In genomic region chr4:137376312-137376711, GRCh38 we compare ENCODE assay signal across 19 cellular contexts.
A peak's percentile ranks its signal among the peaks of the same experiment; 100 is the strongest.
DNase-seq lines count a peak whose midpoint lies in the region; ATAC-seq, FAIRE-seq and TF ChIP-seq lines count a peak whose summit lies in the region.
"Had no signal": no experiment of that assay in that cellular context is flagged by ENCODE, and none has a peak within 500 bp of the region (broad histone marks: within the 10 kb centered on the region; RNA-seq: fewer than 3 reads in every experiment).

No MANE protein-coding gene starts in this region.

- H3K9me3 Mint-ChIP-seq in astrocyte (ENCODE audit: unreplicated experiment): no peaks in the 10 kb centered on the region
- H3K9me3 Mint-ChIP-seq: HFFc6 had no signal

- DNase-seq in GM23248 (no peak), astrocyte (ENCODE audit: low read depth) (no peak), mesenchymal stem cell (no peak), sigmoid colon (no peak), MG63 (no peak), ascending aorta (ENCODE audit: low spot score in 2 of 2) (no peak), GM12891 (ENCODE audit: insufficient read length, low spot score) (no peak)
- DNase-seq: 8988T; CD4-positive, alpha-beta memory T cell; DMS153; DMS79; GDM1; GOT3; H7; HFFc6 had no signal

- no peak for TF ChIP-seq EP300 in sigmoid colon (IDR thresholded peaks at IDR 0.05)

- H3K27me3 ChIP-seq in GM23248 (replicated peaks; ENCODE audit: insufficient read depth) (no peaks in the 10 kb centered on the region), astrocyte (ENCODE audit: insufficient read depth, low read length) (no peaks in the 10 kb centered on the region), mesenchymal stem cell (ENCODE audit: control insufficient read depth in 1 of 2, insufficient read depth in 1 of 2, low read length in 2 of 2) (no peaks in the 10 kb centered on the region), sigmoid colon (no peaks in the 10 kb centered on the region), MG63 (no peaks in the 10 kb centered on the region), ascending aorta (no peaks in the 10 kb centered on the region)
- H3K27me3 ChIP-seq: BLaER1 had no signal

- no peaks in the 10 kb centered on the region for H3K27me3 Mint-ChIP-seq in astrocyte (ENCODE audit: low read depth, unreplicated experiment)
- H3K27me3 Mint-ChIP-seq: CD4-positive, alpha-beta memory T cell had no signal

- no peak overlapping the region for H2BK5ac ChIP-seq in mesenchymal stem cell (ENCODE audit: low read depth, low read length, poor library complexity, severe bottlenecking)

- H3K9me3 ChIP-seq in GM23248 (ENCODE audit: low read depth): no peaks in the 10 kb centered on the region
- no peaks in the 10 kb centered on the region for H3K9me3 ChIP-seq in astrocyte (ENCODE audit: insufficient read depth, low read depth, low read length)
- H3K9me3 ChIP-seq in mesenchymal stem cell (ENCODE audit: control insufficient read depth, low read length): no peaks in the 10 kb centered on the region
- H3K9me3 ChIP-seq in sigmoid colon: no peaks in the 10 kb centered on the region
- H3K9me3 ChIP-seq in MG63: 0 out of 2 replicates have a peak, but pooled peaks cover 2% of the 10 kb centered on the region
- no peaks in the 10 kb centered on the region for H3K9me3 ChIP-seq in ascending aorta
- H3K9me3 ChIP-seq: BLaER1 had no signal

- FAIRE-seq in astrocyte (lab: Jason Lieb, UNC) (peak; percentile 60), GM12891 (lab: Jason Lieb, UNC) (no peak)

- H3K4ac ChIP-seq in mesenchymal stem cell (ENCODE audit: low read depth in 1 of 2, low read length in 2 of 2): no peak overlapping the region

- peaks cover 32% of the 10 kb centered on the region for H3K4me1 ChIP-seq in GM23248 (ENCODE audit: insufficient read depth)
- H3K4me1 ChIP-seq in astrocyte (ENCODE audit: insufficient read depth, low read length): no peaks in the 10 kb centered on the region
- no peaks in the 10 kb centered on the region for H3K4me1 ChIP-seq in mesenchymal stem cell (ENCODE audit: control insufficient read depth, insufficient read depth, low read depth, low read length)
- peaks cover 0 to 38% (median 18%) of the 10 kb centered on the region in 4 donors for H3K4me1 ChIP-seq in sigmoid colon
- peaks cover 0 to 22% of the 10 kb centered on the region in 2 donors for H3K4me1 ChIP-seq in ascending aorta
- H3K4me1 ChIP-seq: BLaER1 had no signal

- H3K36me3 Mint-ChIP-seq in astrocyte (ENCODE audit: low read depth, unreplicated experiment): no peaks in the 10 kb centered on the region
- H3K36me3 Mint-ChIP-seq: CD14-positive monocyte; CD4-positive, alpha-beta memory T cell had no signal

- H3K14ac ChIP-seq in mesenchymal stem cell (ENCODE audit: low read length in 2 of 2): no peak overlapping the region

- H2BK15ac ChIP-seq in mesenchymal stem cell (ENCODE audit: low read depth, poor library complexity, severe bottlenecking): no peak overlapping the region

- H3K79me2 ChIP-seq in GM23248 (ENCODE audit: insufficient read depth) (no peaks in the 10 kb centered on the region), astrocyte (ENCODE audit: insufficient read depth, low read length) (no peaks in the 10 kb centered on the region)

- H3K4me3 ChIP-seq in GM23248 (no peak overlapping the region), astrocyte (ENCODE audit: insufficient read depth, low read depth, low read length) (no peak overlapping the region), mesenchymal stem cell (ENCODE audit: insufficient read depth in 1 of 2, low read depth in 1 of 2, low read length in 2 of 2) (no peak overlapping the region), sigmoid colon (no peak overlapping the region), MG63 (no peak overlapping the region), ascending aorta (no peak overlapping the region)
- H3K4me3 ChIP-seq: BLaER1 had no signal

- no peaks in the 10 kb centered on the region for H3K9me2 ChIP-seq in GM23248 (ENCODE audit: insufficient read depth)

- in situ Hi-C loops in GM23248 (cut with MboI): no loop called here

- TF ChIP-seq CTCF in astrocyte (IDR thresholded peaks at IDR 0.05; ENCODE audit: insufficient read depth, low read depth, low read length) (no peak), sigmoid colon (IDR thresholded peaks at IDR 0.05) (no peak), ascending aorta (IDR thresholded peaks at IDR 0.05) (no peak)

- intact Hi-C loops in sigmoid colon (cut with DNase I) (loop anchor here (10.0 kb wide), 1 partner anchor 98 kb away; no protein-coding TSS in a partner anchor), ascending aorta (cut with DNase I) (loop anchor here (5.0 to 10.0 kb wide), 4 partner anchors 56 to 318 kb away; no protein-coding TSS in a partner anchor)

- H3K23ac ChIP-seq in mesenchymal stem cell (ENCODE audit: low read length in 2 of 2): no peak overlapping the region

- no peak overlapping the region for H2AK5ac ChIP-seq in mesenchymal stem cell (ENCODE audit: low read length, severe bottlenecking)

- no peak overlapping the region for H3K4me3 Mint-ChIP-seq in astrocyte (ENCODE audit: unreplicated experiment)
- H3K4me3 Mint-ChIP-seq: CD14-positive monocyte; CD4-positive, alpha-beta memory T cell; HFFc6 had no signal

- TF ChIP-seq POLR2A in sigmoid colon (IDR thresholded peaks at IDR 0.05) (no peak), GM12891 (IDR thresholded peaks at IDR 0.05; ENCODE audit: low read depth, low read length) (no peak)

- H2AFZ ChIP-seq in GM23248 (0 out of 2 replicates have a peak overlapping the region, but pooled peaks have one; percentile 1), astrocyte (ENCODE audit: low read depth, low read length) (no peak overlapping the region), mesenchymal stem cell (ENCODE audit: low read depth, low read length) (no peak overlapping the region)

- H4K91ac ChIP-seq in mesenchymal stem cell (ENCODE audit: low read length): no peak overlapping the region

- H3K4me2 ChIP-seq in GM23248 (ENCODE audit: unreplicated experiment): no peak overlapping the region
- no peak overlapping the region for H3K4me2 ChIP-seq in astrocyte (ENCODE audit: low read length)
- H3K4me2 ChIP-seq in mesenchymal stem cell (ENCODE audit: low read length, poor library complexity, severe bottlenecking): no peak overlapping the region
- H3K4me2 ChIP-seq: BLaER1 had no signal

- no peak overlapping the region for H2BK120ac ChIP-seq in mesenchymal stem cell (ENCODE audit: low read depth, low read length)

- H4K20me1 ChIP-seq in GM23248 (ENCODE audit: insufficient read depth) (no peaks in the 10 kb centered on the region), astrocyte (ENCODE audit: insufficient read depth, low read length) (no peaks in the 10 kb centered on the region)
- H4K20me1 ChIP-seq: BLaER1 had no signal

- H3K36me3 ChIP-seq in GM23248 (ENCODE audit: low read depth) (no peaks in the 10 kb centered on the region), astrocyte (ENCODE audit: insufficient read depth, low read length) (no peaks in the 10 kb centered on the region), mesenchymal stem cell (ENCODE audit: control insufficient read depth in 1 of 2, insufficient read depth in 2 of 2, low read depth in 1 of 2, low read length in 2 of 2) (no peaks in the 10 kb centered on the region), sigmoid colon (no peaks in the 10 kb centered on the region), MG63 (no peaks in the 10 kb centered on the region), ascending aorta (no peaks in the 10 kb centered on the region)
- H3K36me3 ChIP-seq: BLaER1 had no signal

- no peaks in the 10 kb centered on the region for H3K79me1 ChIP-seq in mesenchymal stem cell (replicated peaks; ENCODE audit: low read length, poor library complexity, severe bottlenecking)

- H3K27ac Mint-ChIP-seq in astrocyte (ENCODE audit: unreplicated experiment): no peak overlapping the region
- H3K27ac Mint-ChIP-seq: CD14-positive monocyte, HFFc6 had no signal

- no peaks in the 10 kb centered on the region for H3K4me1 Mint-ChIP-seq in astrocyte (ENCODE audit: low read depth, unreplicated experiment)
- H3K4me1 Mint-ChIP-seq: CD14-positive monocyte; CD4-positive, alpha-beta memory T cell had no signal

- no peak overlapping the region for H3K27ac ChIP-seq in GM23248
- H3K27ac ChIP-seq in astrocyte (ENCODE audit: low read depth, low read length): no peak overlapping the region
- H3K27ac ChIP-seq in mesenchymal stem cell (ENCODE audit: low read length, poor library complexity, severe bottlenecking): no peak overlapping the region
- peak overlapping the region in 3 of 4 donors; percentile 41 to 63 (median 46) for H3K27ac ChIP-seq in sigmoid colon
- H3K27ac ChIP-seq in ascending aorta: peak overlapping the region in 1 of 2 donors; percentile 79
- H3K27ac ChIP-seq: BLaER1 had no signal

- no peak overlapping the region for H2BK12ac ChIP-seq in mesenchymal stem cell (ENCODE audit: low read length in 2 of 2)

- ATAC-seq in HG03175 (IDR thresholded peaks at IDR 0.05; ENCODE audit: unreplicated experiment): no peak
- ATAC-seq: HCT116 had no signal

- no peak overlapping the region for H3K9ac ChIP-seq in GM23248
- H3K9ac ChIP-seq in astrocyte (ENCODE audit: low read length): no peak overlapping the region
- H3K9ac ChIP-seq in mesenchymal stem cell (ENCODE audit: low read length): peak overlapping the region; percentile 78
- H3K9ac ChIP-seq: BLaER1 had no signal

- no peak overlapping the region for H3K18ac ChIP-seq in mesenchymal stem cell (ENCODE audit: low read depth in 1 of 2, low read length in 2 of 2)

- WGBS in GM23248 (ENCODE audit: low coverage in 1 of 2, low lambda C conversion rate in 2 of 2, missing lambda C conversion rate in 2 of 2), 2 experiments: 61 to 86% methylated on average over 2 of the region's 2 CpGs
- 100% methylated on average over 1 of the region's 2 CpGs for WGBS in mesenchymal stem cell
- WGBS in sigmoid colon, 2 donors: 65 to 66% methylated on average over 2 of the region's 2 CpGs

- 0 out of 2 replicates have a peak, but pooled peaks cover 5% of the 10 kb centered on the region for H3F3A ChIP-seq in GM23248 (ENCODE audit: insufficient read depth)

- no peak overlapping the region for H4K8ac ChIP-seq in mesenchymal stem cell (ENCODE audit: low read length)

TF ChIP-seq in GM12891, 5 proteins besides CTCF, POLR2A, EP300 and RAD21:
- TF ChIP-seq TAF1 (IDR thresholded peaks at IDR 0.05; ENCODE audit: low read depth, low read length) (no peak), POU2F2 (IDR thresholded peaks at IDR 0.05; ENCODE audit: low read depth, low read length) (no peak), PAX5 (IDR thresholded peaks at IDR 0.05; ENCODE audit: insufficient read depth, low read length, severe bottlenecking) (no peak), POLR2AphosphoS5 (IDR thresholded peaks at IDR 0.05; ENCODE audit: low read depth, low read length) (no peak), SPI1 (IDR thresholded peaks at IDR 0.05; ENCODE audit: low read depth, low read length) (no peak)

Comparison
In these comparisons a context has a peak if more than half of its experiments do, and no peak if none do; other contexts are left out.
1. H3K27ac ChIP-seq: peak in sigmoid colon (3 of 4); none in GM23248 (single experiment), astrocyte (single experiment) and mesenchymal stem cell (single experiment).